1 cellular context compared by ENCODE assay signal in genomic region chr1:113438505-113439271, GRCh38.
TF ChIP-seq lines count a peak whose summit lies in the region.

No MANE protein-coding gene starts in this region.

TF ChIP-seq in SK-N-SH treated with all-trans-retinoic acid at 6 μM for 48 hours, 23 proteins besides CTCF, POLR2A, EP300 and RAD21 (continued from another document):
- TF ChIP-seq RARB (CRISPR knock-in tag; IDR thresholded peaks at IDR 0.05): no peak
- TF ChIP-seq OSR1 (CRISPR knock-in tag; IDR thresholded peaks at IDR 0.05): no peak
- TF ChIP-seq CSRNP3 (CRISPR knock-in tag; IDR thresholded peaks at IDR 0.05): no peak
- no peak for TF ChIP-seq TSHZ2 (CRISPR knock-in tag; IDR thresholded peaks at IDR 0.05)
- TF ChIP-seq SNAI2 (CRISPR knock-in tag; IDR thresholded peaks at IDR 0.05): no peak
- TF ChIP-seq PATZ1 (CRISPR knock-in tag; IDR thresholded peaks at IDR 0.05; ENCODE audit: borderline replicate concordance): no peak
- TF ChIP-seq TOX (CRISPR knock-in tag; IDR thresholded peaks at IDR 0.05; ENCODE audit: borderline replicate concordance): no peak
- TF ChIP-seq, protein P1, sequence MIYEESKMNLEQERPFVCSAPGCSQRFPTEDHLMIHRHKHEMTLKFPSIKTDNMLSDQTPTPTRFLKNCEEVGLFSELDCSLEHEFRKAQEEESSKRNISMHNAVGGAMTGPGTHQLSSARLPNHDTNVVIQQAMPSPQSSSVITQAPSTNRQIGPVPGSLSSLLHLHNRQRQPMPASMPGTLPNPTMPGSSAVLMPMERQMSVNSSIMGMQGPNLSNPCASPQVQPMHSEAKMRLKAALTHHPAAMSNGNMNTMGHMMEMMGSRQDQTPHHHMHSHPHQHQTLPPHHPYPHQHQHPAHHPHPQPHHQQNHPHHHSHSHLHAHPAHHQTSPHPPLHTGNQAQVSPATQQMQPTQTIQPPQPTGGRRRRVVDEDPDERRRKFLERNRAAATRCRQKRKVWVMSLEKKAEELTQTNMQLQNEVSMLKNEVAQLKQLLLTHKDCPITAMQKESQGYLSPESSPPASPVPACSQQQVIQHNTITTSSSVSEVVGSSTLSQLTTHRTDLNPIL (CRISPR knock-in tag; IDR thresholded peaks at IDR 0.05; ENCODE audit: low read depth): no peak
- no peak for TF ChIP-seq BACH2 (CRISPR knock-in tag; IDR thresholded peaks at IDR 0.05; ENCODE audit: borderline replicate concordance)
